19 cellular contexts compared by ENCODE assay signal in genomic region chr6:151179321-151179720, GRCh38.
DNase-seq lines count a peak whose midpoint lies in the region; ATAC-seq and TF ChIP-seq lines count a peak whose summit lies in the region.
"Had no signal": no experiment of that assay in that cellular context is flagged by ENCODE, and none has a peak within 500 bp of the region (broad histone marks: within the 10 kb centered on the region; RNA-seq: fewer than 3 reads in every experiment).

No MANE protein-coding gene starts in this region.

- H2AFZ ChIP-seq in GM23248, result no peak overlapping the region

- H3K9me3 ChIP-seq in GM23248 (ENCODE audit: low read depth), result no peaks in the 10 kb centered on the region
- H3K9me3 ChIP-seq: esophagus muscularis mucosa, lower lobe of right lung had no signal

- peaks cover 4% of the 10 kb centered on the region for H3K4me1 ChIP-seq in GM23248 (ENCODE audit: insufficient read depth)
- H3K4me1 ChIP-seq: esophagus muscularis mucosa, lower lobe of right lung had no signal

- intact Hi-C loops in sciatic nerve (cut with DNase I), result no loop called here

- H3K79me2 ChIP-seq in GM23248 (ENCODE audit: insufficient read depth), result no peaks in the 10 kb centered on the region

- TF ChIP-seq CTCF in RWPE1 (conservative IDR thresholded peaks at IDR 0.05; ENCODE audit: low read depth), result no peak

- no peak overlapping the region for H3K4me3 ChIP-seq in GM23248
- H3K4me3 ChIP-seq: esophagus muscularis mucosa, lower lobe of right lung had no signal

- ATAC-seq in sciatic nerve, result peak; percentile 40
- ATAC-seq in HG03521 (IDR thresholded peaks at IDR 0.05; ENCODE audit: unreplicated experiment), result no peak
- ATAC-seq: activated CD4-positive, CD25-positive, alpha-beta regulatory T cell treated with anti-CD3 and anti-CD28 coated beads, Interleukin-2, amount 50 U/mL, for 24 hours; CD8-positive, alpha-beta T cell; lower lobe of right lung; right cardiac atrium; stimulated activated effector memory CD8-positive, alpha-beta T cell treated with anti-CD3 and anti-CD28 coated beads, Interleukin-12 subunit alpha, Interleukin-12 subunit beta, amount 100 ng/mL, for 72 hours had no signal

- no peak overlapping the region for H3K4me2 ChIP-seq in GM23248 (ENCODE audit: unreplicated experiment)

- POLR2A ChIA-PET in RWPE1 (lab: Yijun Ruan, JAX; ENCODE audit: low non-redundant PET), result no interaction called here

- 4 to 6% methylated on average over 2 of the region's 2 CpGs for WGBS in GM23248 (ENCODE audit: low coverage in 1 of 2, low lambda C conversion rate in 2 of 2, missing lambda C conversion rate in 2 of 2), 2 experiments

- no peaks in the 10 kb centered on the region for H4K20me1 ChIP-seq in GM23248 (ENCODE audit: insufficient read depth)

- no peaks in the 10 kb centered on the region for H3K27me3 ChIP-seq in GM23248 (replicated peaks; ENCODE audit: insufficient read depth)
- H3K27me3 ChIP-seq: esophagus muscularis mucosa had no signal

- no peaks in the 10 kb centered on the region for H3K36me3 ChIP-seq in GM23248 (ENCODE audit: low read depth)
- H3K36me3 ChIP-seq: esophagus muscularis mucosa, lower lobe of right lung had no signal

- no peaks in the 10 kb centered on the region for H3F3A ChIP-seq in GM23248 (ENCODE audit: insufficient read depth)

- in situ Hi-C loops in GM23248 (cut with MboI), result no loop called here

- H3K9me2 ChIP-seq in GM23248 (ENCODE audit: insufficient read depth), result no peaks in the 10 kb centered on the region

- no peak overlapping the region for H3K9ac ChIP-seq in GM23248

- CTCF ChIA-PET in RWPE1 (lab: Yijun Ruan, JAX), result interaction anchor here (0.5 kb wide), 1 partner anchor 153 kb away, joined by 3 read pairs; no protein-coding TSS in a partner anchor

- DNase-seq in GM23248, result peak; percentile 89
- peak; percentile 13 for DNase-seq in RWPE1 (ENCODE audit: low spot score)
- peak; percentile 70 for DNase-seq in fibroblast of gingiva (ENCODE audit: low read depth)
- no peak for DNase-seq in sciatic nerve (ENCODE audit: low spot score)
- DNase-seq in amygdala (lab: John Stamatoyannopoulos, UW), result no peak
- no peak for DNase-seq in NCI-H1092 (lab: John Stamatoyannopoulos, UW)
- DNase-seq: activated CD8-positive, alpha-beta memory T cell treated with anti-CD3 and anti-CD28 coated beads, Interleukin-2, amount 50 U/mL, for 4 hours; CD8-positive, alpha-beta T cell; GDM1; lower lobe of right lung; NCI-H1694; NCI-H748 treated with DMSO at 0.1 percent for 48 hours; right cardiac atrium; stimulated activated CD4-positive, alpha-beta T cell treated with anti-CD3 and anti-CD28 coated beads, Interleukin-4, amount 100 ng/mL, for 4 hours; T-helper 1 cell had no signal

- H3K27ac ChIP-seq in GM23248 (no peak overlapping the region), RWPE1 (no peak overlapping the region)
- H3K27ac ChIP-seq: esophagus muscularis mucosa, lower lobe of right lung had no signal

Comparison
In these comparisons a context has a peak if more than half of its experiments do, and no peak if none do; other contexts are left out.
1. DNase-seq: peak in GM23248 (single experiment), RWPE1 (single experiment) and fibroblast of gingiva (single experiment); none in sciatic nerve (single experiment), amygdala (0 of 56) and NCI-H1092 (single experiment).